In genomic region chr16:89921699-89922476, GRCh38 we compare ENCODE assay signal across 8 cellular contexts. TPM values are rescaled to one million over a fixed set of nuclear protein-coding genes. Genes with fewer than 3 reads are reported as not detected.
DNase-seq lines count a peak whose midpoint lies in the region; ATAC-seq and TF ChIP-seq lines count a peak whose summit lies in the region.

No MANE protein-coding gene starts in this region.

- no peaks in the 10 kb centered on the region for H3K36me3 ChIP-seq in GM23248 (ENCODE audit: low read depth)
- no peaks in the 10 kb centered on the region for H3K36me3 ChIP-seq in ectodermal cell (ENCODE audit: control insufficient read depth, insufficient read depth, low read length)
- no peaks in the 10 kb centered on the region for H3K36me3 ChIP-seq in lung (ENCODE audit: control insufficient read depth in 2 of 2, insufficient read depth in 2 of 2, low read length in 2 of 2)
- no peaks in the 10 kb centered on the region for H3K36me3 ChIP-seq in thoracic aorta

- H3K4me1 ChIP-seq in GM23248 (ENCODE audit: insufficient read depth), result peaks cover 44% of the 10 kb centered on the region
- H3K4me1 ChIP-seq in ectodermal cell (ENCODE audit: control insufficient read depth, insufficient read depth, low read length), result peaks cover 38% of the 10 kb centered on the region
- H3K4me1 ChIP-seq in lung (ENCODE audit: control insufficient read depth in 2 of 2, insufficient read depth in 2 of 2, low read length in 2 of 2), result peaks cover 0 to 37% of the 10 kb centered on the region in 2 donors
- peaks cover 25 to 75% of the 10 kb centered on the region in 2 donors for H3K4me1 ChIP-seq in thoracic aorta (ENCODE audit: control insufficient read depth in 1 of 2, low read depth in 2 of 2)

- H3K27me3 ChIP-seq in GM23248 (replicated peaks; ENCODE audit: insufficient read depth) (no peaks in the 10 kb centered on the region), ectodermal cell (ENCODE audit: control insufficient read depth, insufficient read depth, low read length, poor library complexity, severe bottlenecking) (peaks cover 22% of the 10 kb centered on the region), lung (ENCODE audit: control insufficient read depth, insufficient read depth) (peaks cover 4% of the 10 kb centered on the region), thoracic aorta (replicated peaks; ENCODE audit: insufficient read depth) (peaks cover 7% of the 10 kb centered on the region)

- TF ChIP-seq CTCF in lung (IDR thresholded peaks at IDR 0.05; ENCODE audit: control extremely low read depth, extremely low read depth), result no peak
- no peak for TF ChIP-seq CTCF in thoracic aorta (IDR thresholded peaks at IDR 0.05)

- no peak overlapping the region for H2AFZ ChIP-seq in GM23248

- in situ Hi-C loops in GM23248 (cut with MboI), result no loop called here

- H3K27ac ChIP-seq in GM23248 (peak overlapping the region; percentile 99), ectodermal cell (ENCODE audit: insufficient read depth, low read depth, low read length, poor library complexity, severe bottlenecking) (peak overlapping the region; percentile 55), lung (ENCODE audit: low read depth in 1 of 2, low read length in 1 of 2) (peak overlapping the region; percentile 63 to 95), thoracic aorta (peak overlapping the region; percentile 78 to 79)

- ATAC-seq in lung (ENCODE audit: insufficient read depth, low FRiP score) (peak; percentile 54), thoracic aorta (ENCODE audit: insufficient number of reproducible peaks, low FRiP score, low read depth) (peak; percentile 46), HG02885 (IDR thresholded peaks at IDR 0.05; ENCODE audit: poor library complexity, unreplicated experiment) (no peak)

- 0 to 1% methylated on average over 20 to 22 of the region's 22 CpGs for WGBS in GM23248 (ENCODE audit: low coverage in 1 of 2, low lambda C conversion rate in 2 of 2, missing lambda C conversion rate in 2 of 2), 2 experiments
- WGBS in ectodermal cell, 2 experiments, result 7 to 9% methylated on average over 22 of the region's 22 CpGs
- 6% methylated on average over 22 of the region's 22 CpGs for WGBS in lung, 2 donors

- DNase-seq in A172 (ENCODE audit: low spot score) (peak; percentile 94), GM23248 (peak; percentile 99), SHP77 (lab: John Stamatoyannopoulos, UW) (peak; percentile 75 to 84), lung (ENCODE audit: low spot score) (peak; percentile 73), thoracic aorta (ENCODE audit: low spot score) (peak; percentile 71)
- DNase-seq in stimulated activated CD4-positive, alpha-beta T cell treated with anti-CD3 and anti-CD28 coated beads, Interleukin-2, amount 100 ng/mL, for 24 hours, result no peak

- H4K20me1 ChIP-seq in GM23248 (ENCODE audit: insufficient read depth), result no peaks in the 10 kb centered on the region

- H3K79me2 ChIP-seq in GM23248 (ENCODE audit: insufficient read depth), result peaks cover 31% of the 10 kb centered on the region

- H3F3A ChIP-seq in GM23248 (ENCODE audit: insufficient read depth), result peaks cover 32% of the 10 kb centered on the region

- peak overlapping the region; percentile 89 for H3K4me3 ChIP-seq in GM23248
- H3K4me3 ChIP-seq in ectodermal cell (ENCODE audit: insufficient read depth, low read depth, low read length), result peak overlapping the region; percentile 76
- H3K4me3 ChIP-seq in lung, result no peak overlapping the region
- H3K4me3 ChIP-seq in thoracic aorta, result peak overlapping the region; percentile 93

- H3K4me2 ChIP-seq in GM23248 (ENCODE audit: unreplicated experiment), result peak overlapping the region; percentile 99

- no peaks in the 10 kb centered on the region for H3K9me3 ChIP-seq in GM23248 (ENCODE audit: low read depth)
- no peaks in the 10 kb centered on the region for H3K9me3 ChIP-seq in ectodermal cell (ENCODE audit: control insufficient read depth, low read length)
- peaks cover 0 to 2% of the 10 kb centered on the region in 2 donors for H3K9me3 ChIP-seq in lung (ENCODE audit: control insufficient read depth in 2 of 2, insufficient read depth in 1 of 2, low read length in 1 of 2)
- H3K9me3 ChIP-seq in thoracic aorta, result no peaks in the 10 kb centered on the region

- no peaks in the 10 kb centered on the region for H3K9me2 ChIP-seq in GM23248 (ENCODE audit: insufficient read depth)

- H3K9ac ChIP-seq in GM23248, result peak overlapping the region; percentile 98

RNA-seq across cellular contexts. Expression of gene TUBB3, which starts 1.3 kb away (rescaled TPM):
- total RNA-seq in A172 (2014; rRNA removed; shearing (Covaris generic)), result 743 and 810 TPM in 2 replicates
- 215 and 225 TPM in 2 replicates for total RNA-seq in GM23248 (2014; rRNA removed; shearing (Covaris generic))
- polyA plus RNA-seq in GM23248 (2016; fragmentation: Nextera tagmentation; extraction: Ambion mirVana) (95.8 and 96.4 TPM in 2 replicates), lung (10 to 100 TPM in 1 of 2 donors, 1 to 10 TPM in 1; 1.3 to 11.5 TPM)
- polyA plus RNA-seq in ectodermal cell (2013, experiment 1 of 4), result 117 TPM
- 106 TPM for polyA plus RNA-seq in ectodermal cell (2013, experiment 2 of 4)
- polyA plus RNA-seq in ectodermal cell (2013, experiment 3 of 4), result 115 TPM
- 130 TPM for polyA plus RNA-seq in ectodermal cell (2013, experiment 4 of 4)
- total RNA-seq in lung (10 to 100 TPM in 1 of 2 donors, 1 to 10 TPM in 1; 6.3 to 15.6 TPM), thoracic aorta (10 to 100 TPM in 1 of 2 donors, 1 to 10 TPM in 1; 4.2 to 18.0 TPM)

RNA-seq across cellular contexts. Expression of gene MC1R, which starts 3.2 kb away (rescaled TPM):
- total RNA-seq in A172 (2014; rRNA removed; shearing (Covaris generic)), result 7.2 and 9.8 TPM in 2 replicates
- total RNA-seq in GM23248 (2014; rRNA removed; shearing (Covaris generic)), result 5.6 and 7.7 TPM in 2 replicates
- polyA plus RNA-seq in GM23248 (2016; fragmentation: Nextera tagmentation; extraction: Ambion mirVana) (3.8 and 4.0 TPM in 2 replicates), lung (1 to 10 TPM; 2.9 to 3.2 TPM)
- 4.6 TPM for polyA plus RNA-seq in ectodermal cell (2013, experiment 1 of 4)
- polyA plus RNA-seq in ectodermal cell (2013, experiment 2 of 4), result 4.9 TPM
- polyA plus RNA-seq in ectodermal cell (2013, experiment 3 of 4), result 3.5 TPM
- 4.0 TPM for polyA plus RNA-seq in ectodermal cell (2013, experiment 4 of 4)
- total RNA-seq in lung (1 to 10 TPM; 3.8 to 7.1 TPM), thoracic aorta (10 to 100 TPM; 13.1 to 19.3 TPM)

RNA-seq across cellular contexts. Expression of gene DEF8, which starts 26.7 kb away (rescaled TPM):
- 116 and 146 TPM in 2 replicates for total RNA-seq in A172 (2014; rRNA removed; shearing (Covaris generic))
- total RNA-seq in GM23248 (2014; rRNA removed; shearing (Covaris generic)), result 65.8 and 106 TPM in 2 replicates
- 85.3 and 88.9 TPM in 2 replicates for polyA plus RNA-seq in GM23248 (2016; fragmentation: Nextera tagmentation; extraction: Ambion mirVana)
- polyA plus RNA-seq in ectodermal cell (2013, experiment 1 of 4), result 78.2 TPM
- 64.8 TPM for polyA plus RNA-seq in ectodermal cell (2013, experiment 2 of 4)
- 65.7 TPM for polyA plus RNA-seq in ectodermal cell (2013, experiment 3 of 4)
- polyA plus RNA-seq in ectodermal cell (2013, experiment 4 of 4), result 59.7 TPM
- 10 to 100 TPM; 43.0 to 80.9 TPM for total RNA-seq in lung
- 10 to 100 TPM; 50.3 to 67.1 TPM for polyA plus RNA-seq in lung
- 100 to 1,000 TPM in 1 of 2 donors, 10 to 100 TPM in 1; 77.8 to 185 TPM for total RNA-seq in thoracic aorta

RNA-seq across cellular contexts. Expression of gene TCF25, which starts 48.5 kb away (rescaled TPM):
- total RNA-seq in A172 (2014; rRNA removed; shearing (Covaris generic)), result 145 and 153 TPM in 2 replicates
- 143 and 166 TPM in 2 replicates for total RNA-seq in GM23248 (2014; rRNA removed; shearing (Covaris generic))
- polyA plus RNA-seq in GM23248 (2016; fragmentation: Nextera tagmentation; extraction: Ambion mirVana) (162 and 165 TPM in 2 replicates), lung (100 to 1,000 TPM; 106 to 140 TPM)
- 179 TPM for polyA plus RNA-seq in ectodermal cell (2013, experiment 1 of 4)
- polyA plus RNA-seq in ectodermal cell (2013, experiment 2 of 4), result 168 TPM
- polyA plus RNA-seq in ectodermal cell (2013, experiment 3 of 4), result 132 TPM
- 139 TPM for polyA plus RNA-seq in ectodermal cell (2013, experiment 4 of 4)
- total RNA-seq in lung (100 to 1,000 TPM; 118 to 212 TPM), thoracic aorta (100 to 1,000 TPM; 166 to 247 TPM)

Comparison
In these comparisons a context has a peak if more than half of its experiments do, and no peak if none do; other contexts are left out.
1. DNase-seq: peak in A172 (single experiment), GM23248 (single experiment), SHP77 (2 of 2), lung (single experiment) and thoracic aorta (single experiment); none in stimulated activated CD4-positive, alpha-beta T cell treated with anti-CD3 and anti-CD28 coated beads, Interleukin-2, amount 100 ng/mL, for 24 hours (0 of 2).
2. RNA of gene TUBB3, which starts 1.3 kb away (total RNA-seq): 743 to 810 TPM in A172 and 215 to 225 TPM in GM23248; 4.2 to 18.0 TPM in thoracic aorta and 6.3 to 15.6 TPM in lung; every median in the first group is over 10 times any median in the second.
3. Peak in every context shown above with its lines, with median percentiles within 50 percentile points of each other: H3K27ac ChIP-seq.